ENCODE assay signal across 34 cellular contexts in the genomic region with DNA sequence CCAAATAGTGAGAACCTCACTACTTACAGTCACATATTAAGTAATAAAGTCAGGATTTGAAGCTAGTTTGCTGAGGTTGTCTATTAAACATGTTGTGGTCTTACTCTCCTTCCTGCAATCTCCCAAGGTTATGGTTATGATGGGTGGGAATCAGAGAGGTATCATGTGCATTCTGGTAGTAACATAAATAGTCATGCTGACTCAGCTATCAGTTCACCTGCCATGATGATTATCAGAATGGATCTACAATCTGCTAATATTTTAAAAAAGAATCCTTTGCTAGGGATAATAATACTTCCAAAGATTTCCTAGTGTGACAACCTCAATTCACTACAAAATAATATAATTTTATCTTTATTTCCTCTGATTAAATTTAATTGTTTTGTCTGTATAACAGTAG.
DNase-seq lines count a peak whose midpoint lies in the region; ATAC-seq, FAIRE-seq and TF ChIP-seq lines count a peak whose summit lies in the region.
"Had no signal": no experiment of that assay in that cellular context is flagged by ENCODE, and none has a peak within 500 bp of the region (broad histone marks: within the 10 kb centered on the region; RNA-seq: fewer than 3 reads in every experiment).

No MANE protein-coding gene starts in this region.

- H3K27me3 Mint-ChIP-seq in natural killer cell (ENCODE audit: low read depth in 2 of 2) = no peaks in the 10 kb centered on the region
- H3K27me3 Mint-ChIP-seq: B cell; CD4-positive, alpha-beta memory T cell; CD4-positive, alpha-beta T cell; CD4-positive, CD25-positive, alpha-beta regulatory T cell; CD8-positive, alpha-beta memory T cell had no signal

- TF ChIP-seq CTCF in HepG2 (CRISPR knock-in tag; IDR thresholded peaks at IDR 0.05) (no peak), right lobe of liver (IDR thresholded peaks at IDR 0.05) (no peak), A549 (IDR thresholded peaks at IDR 0.05) (no peak), IMR-90 (conservative IDR thresholded peaks at IDR 0.05; ENCODE audit: low read depth, low read length) (no peak), natural killer cell (IDR thresholded peaks at IDR 0.05) (no peak)

- no peak overlapping the region for H4K8ac ChIP-seq in IMR-90 (ENCODE audit: low read depth in 2 of 2, low read length in 2 of 2)

- H3K4ac ChIP-seq in IMR-90 (ENCODE audit: low read depth, low read length) = no peak overlapping the region

- H3K4me3 ChIP-seq in HepG2 (replicated peaks in 1 of 3; ENCODE audit: insufficient read depth in 1 of 3, low read depth in 2 of 3, low read length in 3 of 3) (no peak overlapping the region), right lobe of liver (no peak overlapping the region), A549 (no peak overlapping the region), IMR-90 (ENCODE audit: insufficient read depth, low read depth, low read length) (no peak overlapping the region)
- H3K4me3 ChIP-seq: BLaER1; BLaER1 treated with 17β-estradiol and CSF1 and Interleukin-3, amounts not matched to agents 10 nM and 100 nM had no signal

- in situ Hi-C loops in HepG2 (cut with HindIII; ENCODE audit: extremely low pct_ligation_motif_present, low pct_unique_long_range_greater_than_20kb) (no loop called here), IMR-90 (cut with MboI; ENCODE audit: low sequenced_read_pairs) (no loop called here)

- H3K27ac ChIP-seq in HepG2 (ENCODE audit: extremely low read length, insufficient read depth, low read length) (no peak overlapping the region), right lobe of liver (no peak overlapping the region), A549 (no peak overlapping the region), IMR-90 (ENCODE audit: insufficient read depth, low read length) (no peak overlapping the region)
- H3K27ac ChIP-seq: 22Rv1; BLaER1; BLaER1 treated with 17β-estradiol and CSF1 and Interleukin-3, amounts not matched to agents 10 nM and 100 nM; C4-2B had no signal

- no peak overlapping the region for H3K9ac ChIP-seq in HepG2 (ENCODE audit: insufficient read depth, low read depth, low read length)
- no peak overlapping the region for H3K9ac ChIP-seq in IMR-90 (ENCODE audit: low read depth, low read length)
- H3K9ac ChIP-seq: BLaER1; BLaER1 treated with 17β-estradiol and CSF1 and Interleukin-3, amounts not matched to agents 10 nM and 100 nM had no signal

- H3K56ac ChIP-seq in IMR-90 (ENCODE audit: extremely low read depth, insufficient read depth, low read length) = no peak overlapping the region

- dilution Hi-C loops in IMR-90 (cut with HindIII; ENCODE audit: low sequenced_read_pairs, unreplicated experiment) = no loop called here

- no peaks in the 10 kb centered on the region for H3K4me1 Mint-ChIP-seq in natural killer cell
- H3K4me1 Mint-ChIP-seq: B cell; CD14-positive monocyte; CD4-positive, alpha-beta memory T cell; CD4-positive, CD25-positive, alpha-beta regulatory T cell; CD8-positive, alpha-beta memory T cell had no signal

- no peaks in the 10 kb centered on the region for H3K79me1 ChIP-seq in IMR-90 (ENCODE audit: low read depth in 1 of 2, low read length in 2 of 2)

- H3K14ac ChIP-seq in IMR-90 (replicated peaks; ENCODE audit: low read depth, low read length) = no peak overlapping the region

- TF ChIP-seq EP300 in HepG2 (IDR thresholded peaks at IDR 0.05; ENCODE audit: low read depth in 2 of 2, low read length in 2 of 2) (no peak), HepG2 (CRISPR knock-in tag; IDR thresholded peaks at IDR 0.05; ENCODE audit: borderline replicate concordance) (no peak), A549 (IDR thresholded peaks at IDR 0.05) (no peak)

- TF ChIP-seq POLR2A in HepG2 (IDR thresholded peaks at IDR 0.05; ENCODE audit: insufficient read depth in 1 of 2, low read depth in 2 of 2, low read length in 2 of 2) (no peak), right lobe of liver (IDR thresholded peaks at IDR 0.05) (no peak), A549 (IDR thresholded peaks at IDR 0.05; ENCODE audit: low read length) (no peak), IMR-90 (IDR thresholded peaks at IDR 0.05; ENCODE audit: low read depth, low read length) (no peak)

- CTCF ChIA-PET in HepG2 (lab: Yijun Ruan, JAX; ENCODE audit: low intra/inter-chr PET ratio, low total read pairs) = no interaction called here
- CTCF ChIA-PET in A549 (lab: Yijun Ruan, JAX) = no interaction called here
- CTCF ChIA-PET in IMR-90 (lab: Yijun Ruan, JAX) = interaction anchor here (0.6 kb wide), 1 partner anchor 32 kb away, joined by 3 read pairs; no protein-coding TSS in a partner anchor

- peaks cover 6% of the 10 kb centered on the region for H3K36me3 Mint-ChIP-seq in natural killer cell
- H3K36me3 Mint-ChIP-seq: CD14-positive monocyte; CD4-positive, alpha-beta memory T cell; CD4-positive, CD25-positive, alpha-beta regulatory T cell; CD8-positive, alpha-beta memory T cell; CD8-positive, alpha-beta T cell had no signal

- H2AFZ ChIP-seq in HepG2 (ENCODE audit: low read length) = no peak overlapping the region
- no peak overlapping the region for H2AFZ ChIP-seq in IMR-90 (replicated peaks; ENCODE audit: low read length, poor library complexity)

- H3K79me2 ChIP-seq in HepG2 (ENCODE audit: insufficient read depth, low read length) = no peaks in the 10 kb centered on the region

- no peak overlapping the region for H2BK15ac ChIP-seq in IMR-90 (ENCODE audit: low read depth, low read length)

- TF ChIP-seq RAD21 in HepG2 (CRISPR knock-in tag; IDR thresholded peaks at IDR 0.05) = no peak
- no peak for TF ChIP-seq RAD21 in A549 (conservative IDR thresholded peaks at IDR 0.05 in 1 of 2, IDR thresholded peaks at IDR 0.05 in 1 of 2)
- no peak for TF ChIP-seq RAD21 in IMR-90 (IDR thresholded peaks at IDR 0.05; ENCODE audit: low read length)

- no peak overlapping the region for H2BK5ac ChIP-seq in IMR-90 (ENCODE audit: low read depth, low read length, poor library complexity, severe bottlenecking)

- no TSS peak for BruUV-seq in HepG2 (replicated peaks; lab: Mats Ljungman, UMichigan)
- BruUV-seq in IMR-90 (replicated peaks; lab: Mats Ljungman, UMichigan) = no TSS peak

- H4K5ac ChIP-seq in IMR-90 (ENCODE audit: low read depth, low read length) = no peak overlapping the region

- H2AK9ac ChIP-seq in IMR-90 (replicated peaks; ENCODE audit: low read depth, low read length, poor library complexity) = no peak overlapping the region

- H3K9me1 ChIP-seq in IMR-90 (ENCODE audit: insufficient read depth, low read length) = no peaks in the 10 kb centered on the region

- peaks cover 3 to 8% of the 10 kb centered on the region in 2 donors for H3K9me3 Mint-ChIP-seq in natural killer cell

- POLR2A ChIA-PET in HepG2 (lab: Yijun Ruan, JAX) = no interaction called here
- POLR2A ChIA-PET in A549 (lab: Yijun Ruan, JAX) = no interaction called here
- POLR2A ChIA-PET in IMR-90 (lab: Charles Lee; ENCODE audit: unreplicated experiment) = no interaction called here

- H3K36me3 ChIP-seq in HepG2 (replicated peaks in 1 of 2; ENCODE audit: control insufficient read depth in 1 of 2, insufficient read depth in 2 of 2, low read length in 2 of 2) (no peaks in the 10 kb centered on the region), right lobe of liver (no peaks in the 10 kb centered on the region), IMR-90 (ENCODE audit: control insufficient read depth, insufficient read depth, low read length) (no peaks in the 10 kb centered on the region)
- H3K36me3 ChIP-seq: BE2C; BLaER1; BLaER1 treated with 17β-estradiol and CSF1 and Interleukin-3, amounts not matched to agents 10 nM and 100 nM had no signal

- H3K18ac ChIP-seq in IMR-90 (ENCODE audit: low read depth, low read length) = no peak overlapping the region

- FAIRE-seq in HepG2 (lab: Jason Lieb, UNC) = no peak
- no peak for FAIRE-seq in A549 (lab: Jason Lieb, UNC)
- FAIRE-seq: A204.1, D721Med had no signal

- no peaks in the 10 kb centered on the region for H4K20me1 ChIP-seq in HepG2 (ENCODE audit: insufficient read depth, low read length)
- H4K20me1 ChIP-seq in IMR-90 (ENCODE audit: insufficient read depth, low read length) = no peaks in the 10 kb centered on the region
- H4K20me1 ChIP-seq: BLaER1; BLaER1 treated with 17β-estradiol and CSF1 and Interleukin-3, amounts not matched to agents 10 nM and 100 nM had no signal

- no peak overlapping the region for H2BK120ac ChIP-seq in IMR-90 (ENCODE audit: low read depth, low read length)

- no peak for ATAC-seq in HepG2
- ATAC-seq in right lobe of liver = no peak
- ATAC-seq in A549 = no peak
- no peak for ATAC-seq in IMR-90 (ENCODE audit: low read depth)
- no peak for ATAC-seq in natural killer cell
- no peak for ATAC-seq in activated CD4-positive, CD25-positive, alpha-beta regulatory T cell treated with anti-CD3 and anti-CD28 coated beads, Interleukin-2, amount 50 U/mL, for 24 hours
- ATAC-seq: CD8-positive, alpha-beta T cell had no signal

- no peaks in the 10 kb centered on the region for H3K27me3 ChIP-seq in HepG2 (ENCODE audit: control insufficient read depth in 1 of 2, insufficient read depth in 2 of 2, low read length in 2 of 2)
- H3K27me3 ChIP-seq in right lobe of liver = no peaks in the 10 kb centered on the region
- no peaks in the 10 kb centered on the region for H3K27me3 ChIP-seq in IMR-90 (ENCODE audit: control insufficient read depth, insufficient read depth, low read length)
- H3K27me3 ChIP-seq: BE2C; BLaER1; BLaER1 treated with 17β-estradiol and CSF1 and Interleukin-3, amounts not matched to agents 10 nM and 100 nM had no signal

- intact Hi-C loops in HepG2 (cut with micrococcal nuclease; ENCODE audit: unreplicated experiment) = no loop called here
- intact Hi-C loops in right lobe of liver (cut with DNase I) = no loop called here
- intact Hi-C loops in IMR-90 (cut with micrococcal nuclease) = no loop called here
- intact Hi-C loops in natural killer cell (cut with micrococcal nuclease) = no loop called here

- no peak overlapping the region for H2AK5ac ChIP-seq in IMR-90 (ENCODE audit: low read depth, low read length)

- H4K91ac ChIP-seq in IMR-90 (ENCODE audit: insufficient read depth, low read depth, low read length) = no peak overlapping the region

- no peak overlapping the region for H3K27ac Mint-ChIP-seq in natural killer cell
- H3K27ac Mint-ChIP-seq: B cell; CD4-positive, alpha-beta memory T cell; CD4-positive, alpha-beta T cell; CD4-positive, CD25-positive, alpha-beta regulatory T cell; CD8-positive, alpha-beta memory T cell; CD8-positive, alpha-beta T cell had no signal

- H3K4me2 ChIP-seq in HepG2 (ENCODE audit: low read depth, low read length) (no peak overlapping the region), A549 (no peak overlapping the region), IMR-90 (ENCODE audit: low read depth, low read length) (no peak overlapping the region)
- H3K4me2 ChIP-seq: BLaER1; BLaER1 treated with 17β-estradiol and CSF1 and Interleukin-3, amounts not matched to agents 10 nM and 100 nM had no signal

- DNase-seq in HepG2 (ENCODE audit: low spot score) (no peak), right lobe of liver (no peak), A549 (ENCODE audit: low read depth in 1 of 2, low spot score in 1 of 2) (no peak), IMR-90 (no peak), natural killer cell (no peak)
- DNase-seq: 8988T; ACHN; AML-193; BE2C; C1 segment of cervical spinal cord; Caco-2; Calu3; CD4-positive, alpha-beta memory T cell; CD4-positive, alpha-beta T cell; CD4-positive, CD25-positive, alpha-beta regulatory T cell; CD8-positive, alpha-beta memory T cell; CD8-positive, alpha-beta T cell; COR-L47; DMS 273 treated with DMSO at 0.1 percent for 48 hours; DMS153; DMS53; DMS79; DMS79 treated with DMSO at 0.1 percent for 48 hours; DND-41; EL had no signal

- no peak overlapping the region for H3K23ac ChIP-seq in IMR-90 (ENCODE audit: low read depth, low read length)

- H2BK20ac ChIP-seq in IMR-90 (ENCODE audit: low read depth, low read length) = no peak overlapping the region

- no peak overlapping the region for H3K4me3 Mint-ChIP-seq in natural killer cell
- H3K4me3 Mint-ChIP-seq: B cell; CD14-positive monocyte; CD4-positive, alpha-beta memory T cell; CD4-positive, alpha-beta T cell; CD4-positive, CD25-positive, alpha-beta regulatory T cell; CD8-positive, alpha-beta memory T cell; CD8-positive, alpha-beta T cell had no signal

- peaks cover 91% of the 10 kb centered on the region for H3K9me3 ChIP-seq in HepG2 (ENCODE audit: low read length)
- no peaks in the 10 kb centered on the region for H3K9me3 ChIP-seq in right lobe of liver
- no peaks in the 10 kb centered on the region for H3K9me3 ChIP-seq in A549
- peaks cover under 1% of the 10 kb centered on the region; the same call in 1 of the 2 replicates for H3K9me3 ChIP-seq in IMR-90 (ENCODE audit: control insufficient read depth, insufficient read depth, low read length)
- H3K9me3 ChIP-seq: BE2C; BLaER1; BLaER1 treated with 17β-estradiol and CSF1 and Interleukin-3, amounts not matched to agents 10 nM and 100 nM; Caco-2 had no signal

- H3K4me1 ChIP-seq in HepG2 (ENCODE audit: insufficient read depth, low read length) (no peaks in the 10 kb centered on the region), right lobe of liver (no peaks in the 10 kb centered on the region), A549 (no peaks in the 10 kb centered on the region), IMR-90 (ENCODE audit: control insufficient read depth, insufficient read depth, low read length) (no peaks in the 10 kb centered on the region)
- H3K4me1 ChIP-seq: BE2C; BLaER1; BLaER1 treated with 17β-estradiol and CSF1 and Interleukin-3, amounts not matched to agents 10 nM and 100 nM; Caco-2 had no signal
